Comparison of ENCODE assay signal across 1 cellular context in the genomic region with DNA sequence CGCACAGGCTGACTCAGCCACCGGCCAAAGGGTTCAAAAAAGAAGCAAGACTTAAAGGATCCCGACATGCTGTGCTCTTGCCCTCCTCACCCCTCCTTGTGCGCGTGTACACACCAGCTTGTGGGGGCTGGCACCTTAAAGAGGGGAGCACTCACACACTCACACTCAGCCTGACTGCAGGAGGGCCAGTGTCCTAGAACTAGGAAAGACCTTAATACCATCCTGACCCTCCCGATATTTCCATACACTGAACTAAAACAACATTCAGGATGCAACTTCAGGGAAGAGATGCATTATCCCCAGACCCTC.
TF ChIP-seq lines count a peak whose summit lies in the region.

No MANE protein-coding gene starts in this region.

TF ChIP-seq in IMR-90, 13 proteins besides CTCF, POLR2A, EP300 and RAD21 (continued from another document):
- TF ChIP-seq RCOR1 (IDR thresholded peaks at IDR 0.05; ENCODE audit: insufficient replicate concordance, low read length) (no peak), NFE2L2 (IDR thresholded peaks at IDR 0.05; ENCODE audit: low read depth, low read length) (no peak)
